1 cellular context compared by ENCODE assay signal in the genomic region with DNA sequence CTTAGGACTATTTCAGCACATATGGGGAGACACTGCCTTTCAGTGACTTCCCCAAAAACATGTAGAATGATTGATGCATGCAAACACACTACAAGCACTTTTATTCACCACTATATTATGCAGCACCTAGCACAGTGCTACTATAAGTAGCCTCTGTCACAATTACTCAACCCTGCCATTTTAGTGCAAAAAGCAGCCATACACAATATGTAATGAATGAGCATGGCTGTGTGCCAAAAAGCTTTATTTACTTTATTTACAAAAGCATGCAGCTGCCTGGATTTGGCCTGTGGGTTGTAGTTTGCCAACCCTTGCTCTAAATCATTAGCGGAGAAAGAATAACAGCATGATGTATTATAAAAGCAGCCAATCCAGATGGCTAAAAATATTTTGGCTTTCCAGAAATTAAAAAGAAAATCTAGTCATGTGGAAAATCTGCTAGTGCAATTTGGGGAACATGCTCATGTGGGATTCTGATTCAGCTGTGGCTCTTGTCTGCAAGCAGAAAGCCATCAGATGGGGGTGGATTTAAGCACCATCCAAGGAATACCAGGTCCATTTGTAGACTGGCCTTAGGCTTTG.
TF ChIP-seq lines count a peak whose summit lies in the region.

No MANE protein-coding gene starts in this region.

TF ChIP-seq in HepG2, 621 proteins besides CTCF, POLR2A, EP300 and RAD21 (continued from another document):
- TF ChIP-seq ZNF646 (CRISPR knock-in tag; IDR thresholded peaks at IDR 0.05) (no peak), FOXP1 (IDR thresholded peaks at IDR 0.05) (no peak), FOXP1 (CRISPR knock-in tag; IDR thresholded peaks at IDR 0.05) (no peak; the same call in 1 of the 2 replicates)
